In the genomic region with DNA sequence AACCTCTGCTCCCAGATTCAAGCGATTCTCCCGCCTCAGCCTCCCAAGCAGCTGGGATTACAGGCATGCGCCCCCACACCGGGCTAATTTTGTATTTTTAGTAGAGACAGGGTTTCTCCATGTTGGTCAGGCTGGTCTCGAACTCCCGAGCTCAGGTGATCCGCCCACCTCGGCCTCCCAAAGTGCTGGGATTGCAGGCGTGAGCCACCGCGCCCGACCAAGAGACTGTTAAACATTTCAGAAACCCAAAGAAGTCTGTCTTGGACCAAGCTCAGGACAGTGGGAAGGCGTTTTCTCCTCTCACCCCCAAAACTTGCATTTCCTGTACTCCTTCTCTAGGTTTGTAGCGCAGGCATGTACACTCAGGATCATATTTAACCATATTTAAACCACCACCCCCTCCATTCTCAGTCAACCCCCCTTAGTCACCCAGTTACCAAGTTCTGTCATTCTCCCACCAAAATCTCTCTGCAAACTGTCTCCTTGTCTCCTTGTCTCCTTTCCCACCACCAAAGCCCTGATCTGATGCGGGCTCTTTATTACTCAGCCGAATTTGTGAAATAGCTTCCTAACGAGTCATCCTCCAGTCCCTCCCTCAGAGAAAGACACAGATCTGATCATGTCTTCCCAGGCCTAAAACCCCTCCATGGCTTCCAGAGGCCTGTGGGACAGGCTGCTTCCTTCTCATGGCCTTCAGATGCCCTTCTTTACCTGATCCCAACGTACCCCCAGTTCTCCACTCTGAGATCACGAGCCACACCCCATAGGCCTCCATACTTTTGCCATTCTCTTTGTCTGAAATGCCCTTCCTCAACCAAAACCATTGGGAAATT, we compare ENCODE assay signal across 8 cellular contexts. TPM values are rescaled to one million over a fixed set of nuclear protein-coding genes. Genes with fewer than 3 reads are reported as not detected.
DNase-seq lines count a peak whose midpoint lies in the region; ATAC-seq and TF ChIP-seq lines count a peak whose summit lies in the region.

No MANE protein-coding gene starts in this region.

- H2BK5ac ChIP-seq in trophoblast cell (ENCODE audit: low read depth, low read length, poor library complexity) = peak overlapping the region; percentile 85

- peak overlapping the region; percentile 94 for H2BK120ac ChIP-seq in trophoblast cell (ENCODE audit: insufficient read depth, low read length, poor library complexity)

- H3K4me2 ChIP-seq in GM23338 (peak overlapping the region; percentile 17), PC-3 (ENCODE audit: low read length) (peak overlapping the region; percentile 27), trophoblast cell (ENCODE audit: low read length) (peak overlapping the region; percentile 28)

- CTCF ChIA-PET in PC-3 (lab: Charles Lee) = no interaction called here

- H3K4me3 ChIP-seq in GM23338 = no peak overlapping the region
- H3K4me3 ChIP-seq in PC-3 (ENCODE audit: low read length) = no peak overlapping the region
- H3K4me3 ChIP-seq in trophoblast cell (ENCODE audit: low read depth, low read length) = no peak overlapping the region
- no peak overlapping the region for H3K4me3 ChIP-seq in tibial artery

- H3K9ac ChIP-seq in PC-3 (ENCODE audit: low read length) (peak overlapping the region; percentile 6; the same call in 1 of the 2 replicates), trophoblast cell (ENCODE audit: low read length) (no peak overlapping the region)

- peak overlapping the region; percentile 95 for H4K91ac ChIP-seq in trophoblast cell (ENCODE audit: low read depth, low read length)

- peak overlapping the region; percentile 77 for H3K27ac Mint-ChIP-seq in GM23338
- no peak overlapping the region for H3K27ac Mint-ChIP-seq in activated T-helper 2 cell treated with anti-CD3 and anti-CD28 coated beads, Interferon-gamma antibody, Interleukin-2, Interleukin-4, amounts not matched to agents 10 μg/mL and 5 μg/mL and 100 μg/mL, durations not matched to agents 14 hours and 24 hours and 36 hours

- peak overlapping the region; percentile 30 for H3K18ac ChIP-seq in trophoblast cell (ENCODE audit: low read length)

- H3K27me3 ChIP-seq in GM23338 (ENCODE audit: insufficient read depth) (no peaks in the 10 kb centered on the region), PC-3 (ENCODE audit: low read length) (no peaks in the 10 kb centered on the region), trophoblast cell (ENCODE audit: insufficient read depth, low read length) (no peaks in the 10 kb centered on the region), tibial artery (no peaks in the 10 kb centered on the region)

- peaks cover 6% of the 10 kb centered on the region for H3F3A ChIP-seq in GM23338 (replicated peaks; ENCODE audit: low read depth)
- H3F3A ChIP-seq in PC-3 (ENCODE audit: low read length, unreplicated experiment) = no peaks in the 10 kb centered on the region

- WGBS in trophoblast cell (ENCODE audit: extremely low coverage, insufficient coverage, insufficient read length) = no CpG with 5 or more reads among the region's 19 CpGs

- peak overlapping the region; percentile 63 for H4K12ac ChIP-seq in trophoblast cell (ENCODE audit: low read depth, low read length)

- H3K4me1 ChIP-seq in GM23338 (ENCODE audit: insufficient read depth) (peaks cover 17% of the 10 kb centered on the region), PC-3 (ENCODE audit: insufficient read depth, low read length) (peaks cover 27% of the 10 kb centered on the region), trophoblast cell (ENCODE audit: control insufficient read depth in 1 of 2, insufficient read depth in 2 of 2, low read length in 2 of 2) (peaks cover 12 to 14% of the 10 kb centered on the region in 2 experiments), tibial artery (peaks cover 0 to 5% (median 1%) of the 10 kb centered on the region in 4 donors)

- H3K9me3 ChIP-seq in PC-3 (ENCODE audit: low read length) = no peaks in the 10 kb centered on the region
- no peaks in the 10 kb centered on the region for H3K9me3 ChIP-seq in trophoblast cell (ENCODE audit: insufficient read depth, low read depth, low read length)
- no peaks in the 10 kb centered on the region for H3K9me3 ChIP-seq in tibial artery

- BruUV-seq in PC-3 (replicated peaks; lab: Mats Ljungman, UMichigan) = no TSS peak

- no peak overlapping the region; the same call in 2 of the 3 replicates for H3K4me3 Mint-ChIP-seq in GM23338
- no peak overlapping the region for H3K4me3 Mint-ChIP-seq in activated T-helper 2 cell treated with anti-CD3 and anti-CD28 coated beads, Interferon-gamma antibody, Interleukin-2, Interleukin-4, amounts not matched to agents 10 μg/mL and 5 μg/mL and 100 μg/mL, durations not matched to agents 14 hours and 24 hours and 36 hours (ENCODE audit: low read depth)

- POLR2A ChIA-PET in PC-3 (lab: Charles Lee; ENCODE audit: unreplicated experiment) = no interaction called here

- peaks cover 33% of the 10 kb centered on the region for H3K4me1 Mint-ChIP-seq in GM23338
- peaks cover 9% of the 10 kb centered on the region for H3K4me1 Mint-ChIP-seq in activated T-helper 2 cell treated with anti-CD3 and anti-CD28 coated beads, Interferon-gamma antibody, Interleukin-2, Interleukin-4, amounts not matched to agents 10 μg/mL and 5 μg/mL and 100 μg/mL, durations not matched to agents 14 hours and 24 hours and 36 hours (ENCODE audit: low read depth)

- H3K79me2 ChIP-seq in GM23338 (replicated peaks; ENCODE audit: insufficient read depth) (no peaks in the 10 kb centered on the region), PC-3 (ENCODE audit: low read length) (no peaks in the 10 kb centered on the region), trophoblast cell (ENCODE audit: control insufficient read depth, insufficient read depth, low read length, poor library complexity) (peaks cover 2% of the 10 kb centered on the region)

- DNase-seq in GM23338 (ENCODE audit: low spot score) (peak; percentile 76), PC-3 (peak; percentile 87), epithelial cell of prostate (ENCODE audit: low read depth, low spot score) (peak; percentile 40), trophoblast cell (peak; percentile 79 to 92), tibial artery (no peak)
- DNase-seq in stimulated activated CD4-positive, alpha-beta T cell treated with anti-CD3 and anti-CD28 coated beads, Interleukin-2, amount 100 ng/mL, for 24 hours = no peak
- no peak for DNase-seq in activated T-helper 2 cell treated with anti-CD3 and anti-CD28 coated beads, Interferon-gamma antibody, Interleukin-2, Interleukin-4, amounts not matched to agents 10 μg/mL and 5 μg/mL and 100 μg/mL, durations not matched to agents 14 hours and 24 hours and 36 hours (ENCODE audit: low spot score)

- no peaks in the 10 kb centered on the region for H3K9me2 ChIP-seq in GM23338 (ENCODE audit: insufficient read depth)
- no peaks in the 10 kb centered on the region for H3K9me2 ChIP-seq in PC-3 (replicated peaks; ENCODE audit: low read length)

- H3K27ac ChIP-seq in GM23338 (ENCODE audit: low read depth) = peak overlapping the region; percentile 73
- H3K27ac ChIP-seq in PC-3 (ENCODE audit: low read length) = peak overlapping the region; percentile 68
- H3K27ac ChIP-seq in epithelial cell of prostate = peak overlapping the region; percentile 64
- H3K27ac ChIP-seq in trophoblast cell (ENCODE audit: low read depth, low read length) = peak overlapping the region; percentile 85
- no peak overlapping the region for H3K27ac ChIP-seq in tibial artery

- H3K23ac ChIP-seq in trophoblast cell (ENCODE audit: low read length) = no peak overlapping the region

- H3K79me1 ChIP-seq in trophoblast cell (ENCODE audit: low read length) = peaks cover 11% of the 10 kb centered on the region

- intact Hi-C loops in PC-3 (cut with micrococcal nuclease) = loop anchor here (2.0 to 5.0 kb wide), 2 partner anchors 24 to 119 kb away; no protein-coding TSS in a partner anchor
- intact Hi-C loops in activated T-helper 2 cell treated with anti-CD3 and anti-CD28 coated beads, Interferon-gamma antibody, Interleukin-2, Interleukin-4, amounts not matched to agents 10 μg/mL and 5 μg/mL and 100 μg/mL, durations not matched to agents 14 hours and 24 hours and 36 hours (cut with micrococcal nuclease) = no loop called here
- intact Hi-C loops in tibial artery (cut with DNase I; ENCODE audit: low total_unique reads) = no loop called here

- ATAC-seq in GM23338 (peak; percentile 47), PC-3 (peak; percentile 81), GM18511 (IDR thresholded peaks at IDR 0.05; ENCODE audit: unreplicated experiment) (no peak)

- no peak overlapping the region for H2AK5ac ChIP-seq in trophoblast cell (ENCODE audit: low read length)

- peak overlapping the region; percentile 82 for H3K14ac ChIP-seq in trophoblast cell (ENCODE audit: low read length)

- peak overlapping the region; percentile 83 for H4K8ac ChIP-seq in trophoblast cell (ENCODE audit: low read depth, low read length)

- H3K36me3 Mint-ChIP-seq in GM23338 (ENCODE audit: low read depth) = no peaks in the 10 kb centered on the region
- no peaks in the 10 kb centered on the region for H3K36me3 Mint-ChIP-seq in activated T-helper 2 cell treated with anti-CD3 and anti-CD28 coated beads, Interferon-gamma antibody, Interleukin-2, Interleukin-4, amounts not matched to agents 10 μg/mL and 5 μg/mL and 100 μg/mL, durations not matched to agents 14 hours and 24 hours and 36 hours (ENCODE audit: low read depth)

- H3K4ac ChIP-seq in trophoblast cell (ENCODE audit: low read depth, low read length) = no peak overlapping the region

- H2BK12ac ChIP-seq in trophoblast cell (ENCODE audit: low read length) = peak overlapping the region; percentile 95

- H3K9me3 Mint-ChIP-seq in GM23338 = no peaks in the 10 kb centered on the region
- H3K9me3 Mint-ChIP-seq in activated T-helper 2 cell treated with anti-CD3 and anti-CD28 coated beads, Interferon-gamma antibody, Interleukin-2, Interleukin-4, amounts not matched to agents 10 μg/mL and 5 μg/mL and 100 μg/mL, durations not matched to agents 14 hours and 24 hours and 36 hours = no peaks in the 10 kb centered on the region

- TF ChIP-seq CTCF in GM23338 (conservative IDR thresholded peaks at IDR 0.05; ENCODE audit: low read depth in 2 of 2) (no peak), PC-3 (conservative IDR thresholded peaks at IDR 0.05; ENCODE audit: low read depth, low read length) (no peak), tibial artery (IDR thresholded peaks at IDR 0.05) (no peak)

- peaks cover 14% of the 10 kb centered on the region for H3K27me3 Mint-ChIP-seq in GM23338 (ENCODE audit: insufficient read depth, low read depth, poor library complexity)
- H3K27me3 Mint-ChIP-seq in activated T-helper 2 cell treated with anti-CD3 and anti-CD28 coated beads, Interferon-gamma antibody, Interleukin-2, Interleukin-4, amounts not matched to agents 10 μg/mL and 5 μg/mL and 100 μg/mL, durations not matched to agents 14 hours and 24 hours and 36 hours (ENCODE audit: low read depth) = peaks cover 2% of the 10 kb centered on the region

- no peaks in the 10 kb centered on the region for H4K20me1 ChIP-seq in GM23338 (replicated peaks; ENCODE audit: insufficient read depth)
- no peaks in the 10 kb centered on the region for H4K20me1 ChIP-seq in PC-3 (ENCODE audit: low read length)

- H3K36me3 ChIP-seq in GM23338 (ENCODE audit: insufficient read depth) (no peaks in the 10 kb centered on the region), PC-3 (ENCODE audit: low read depth, low read length) (no peaks in the 10 kb centered on the region), trophoblast cell (ENCODE audit: control insufficient read depth in 1 of 2, insufficient read depth in 2 of 2, low read length in 2 of 2) (no peaks in the 10 kb centered on the region), tibial artery (no peaks in the 10 kb centered on the region)

- H2AFZ ChIP-seq in GM23338 (peak overlapping the region; percentile 92), PC-3 (ENCODE audit: low read length) (peak overlapping the region; percentile 67), trophoblast cell (ENCODE audit: insufficient read depth, low read length, poor library complexity) (peak overlapping the region; percentile 64)

RNA-seq across cellular contexts. Expression of gene CREB3L1, which starts 29.0 kb away (rescaled TPM):
- 4.5 and 8.5 TPM in 2 replicates for total RNA-seq in GM23338 (2014; rRNA removed; shearing (Covaris generic))
- 10.3 and 10.4 TPM in 2 replicates for polyA plus RNA-seq in GM23338 (2016; fragmentation: Nextera tagmentation; extraction: Ambion mirVana)
- total RNA-seq in PC-3 (2014; rRNA removed) = 1.1 and 1.4 TPM in 2 replicates
- polyA plus RNA-seq in trophoblast cell (2013) = 53.7 and 54.2 TPM in 2 replicates
- not detected in 2 replicates for total RNA-seq in activated T-helper 2 cell treated with anti-CD3 and anti-CD28 coated beads, Interferon-gamma antibody, Interleukin-2, Interleukin-4, amounts not matched to agents 10 μg/mL and 5 μg/mL and 100 μg/mL, durations not matched to agents 14 hours and 24 hours and 36 hours

Comparison
In these comparisons a context has a peak if more than half of its experiments do, and no peak if none do; other contexts are left out.
1. DNase-seq: peak in GM23338 (single experiment), PC-3 (single experiment), epithelial cell of prostate (single experiment) and trophoblast cell (2 of 2); none in stimulated activated CD4-positive, alpha-beta T cell treated with anti-CD3 and anti-CD28 coated beads, Interleukin-2, amount 100 ng/mL, for 24 hours (0 of 2), activated T-helper 2 cell treated with anti-CD3 and anti-CD28 coated beads, Interferon-gamma antibody, Interleukin-2, Interleukin-4, amounts not matched to agents 10 μg/mL and 5 μg/mL and 100 μg/mL, durations not matched to agents 14 hours and 24 hours and 36 hours (single experiment) and tibial artery (0 of 2).
2. H3K27ac ChIP-seq: peak in GM23338 (single experiment), PC-3 (single experiment), epithelial cell of prostate (single experiment) and trophoblast cell (single experiment); none in tibial artery (0 of 2).
3. Peak in every context shown above with its lines, with median percentiles within 50 percentile points of each other: H2AFZ ChIP-seq and H3K4me2 ChIP-seq.